8 cellular contexts compared by ENCODE assay signal in the genomic region with DNA sequence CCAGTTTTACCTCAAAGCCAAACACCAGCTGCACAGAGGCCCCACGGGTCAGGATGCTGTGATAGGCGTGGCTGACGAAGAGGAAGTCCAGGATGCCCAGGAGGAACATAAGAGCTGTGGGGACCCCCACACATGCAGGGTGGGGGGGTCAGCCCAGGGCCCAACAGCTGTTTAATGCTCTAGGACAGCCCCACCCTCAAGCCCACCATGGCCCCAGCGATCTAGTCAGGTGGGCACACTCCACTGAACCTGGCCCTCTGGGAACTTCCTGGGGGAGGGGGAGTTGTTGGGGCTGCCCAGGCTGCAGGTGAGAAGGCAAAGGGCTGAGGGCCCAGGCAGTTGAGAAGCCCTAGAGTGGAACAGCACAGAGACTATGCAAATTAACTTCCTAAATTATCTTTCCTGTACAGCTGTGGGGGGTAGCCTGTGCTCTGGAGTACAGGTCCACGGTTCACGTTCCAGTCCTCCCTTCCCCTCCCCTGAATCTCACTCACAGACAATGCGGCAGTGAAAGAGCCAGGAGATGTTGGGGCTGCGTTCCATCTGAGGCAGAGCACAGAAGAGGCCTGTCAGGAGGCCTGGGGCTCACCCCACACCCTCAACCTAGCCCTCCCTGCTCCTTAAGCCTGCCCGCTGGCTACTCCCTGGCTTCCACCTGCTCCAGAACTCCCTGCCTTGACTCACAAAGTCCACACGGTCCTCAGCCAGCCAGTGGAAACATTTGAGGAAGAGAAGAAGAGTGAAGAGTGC. TPM values are rescaled to one million over a fixed set of nuclear protein-coding genes. Genes with fewer than 3 reads are reported as not detected.
A peak's percentile ranks its signal among the peaks of the same experiment; 100 is the strongest.
DNase-seq lines count a peak whose midpoint lies in the region; ATAC-seq and TF ChIP-seq lines count a peak whose summit lies in the region.

No MANE protein-coding gene starts in this region.

- WGBS in body of pancreas, 2 donors = 28 to 36% methylated on average over 9 to 10 of the region's 10 CpGs
- 64% methylated on average over 10 of the region's 10 CpGs for WGBS in esophagus muscularis mucosa

- TF ChIP-seq EP300 in esophagus muscularis mucosa (IDR thresholded peaks at IDR 0.05) = no peak

- peak; percentile 36 for ATAC-seq in GM18498 (IDR thresholded peaks at IDR 0.05; ENCODE audit: unreplicated experiment)
- peak; percentile 44 for ATAC-seq in HG02759 (IDR thresholded peaks at IDR 0.05; ENCODE audit: unreplicated experiment)
- no peak for ATAC-seq in body of pancreas

- H3K4me3 ChIP-seq in body of pancreas (no peak overlapping the region), rectal smooth muscle tissue (ENCODE audit: low read length) (peak overlapping the region; percentile 97), esophagus muscularis mucosa (peak overlapping the region in 2 of 4 donors; percentile 84 to 93)

- H3K27me3 ChIP-seq in body of pancreas (no peaks in the 10 kb centered on the region), rectal smooth muscle tissue (ENCODE audit: control insufficient read depth, insufficient read depth, low read length) (no peaks in the 10 kb centered on the region), esophagus muscularis mucosa (no peaks in the 10 kb centered on the region)

- H3K9ac ChIP-seq in rectal smooth muscle tissue (ENCODE audit: low read length) = no peak overlapping the region

- no peak for TF ChIP-seq CTCF in body of pancreas (IDR thresholded peaks at IDR 0.05)
- TF ChIP-seq CTCF in esophagus muscularis mucosa (IDR thresholded peaks at IDR 0.05) = no peak

- DNase-seq in body of pancreas (peak in 1 of 4 donors; percentile 11), esophagus muscularis mucosa (ENCODE audit: extremely low spot score) (no peak), NCI-H2029 treated with DMSO at 0.1 percent for 48 hours (lab: John Stamatoyannopoulos, UW) (no peak), medulla oblongata (ENCODE audit: extremely low spot score) (no peak)
- DNase-seq in stimulated activated naive CD4-positive, alpha-beta T cell treated with Interleukin-2 at 50 U/mL for 16 hours (lab: John Stamatoyannopoulos, UW) = no peak

- H3K4me1 ChIP-seq in body of pancreas (peaks cover 49% of the 10 kb centered on the region), rectal smooth muscle tissue (ENCODE audit: control insufficient read depth, insufficient read depth, low read length) (peaks cover 7% of the 10 kb centered on the region), esophagus muscularis mucosa (peaks cover 26 to 39% (median 32%) of the 10 kb centered on the region in 4 donors)

- peaks cover 30 to 41% of the 10 kb centered on the region in 2 donors for H3K36me3 ChIP-seq in body of pancreas (replicated peaks in 1 of 2; ENCODE audit: insufficient read depth in 1 of 2, low read depth in 2 of 2)
- peaks cover 50% of the 10 kb centered on the region for H3K36me3 ChIP-seq in rectal smooth muscle tissue (ENCODE audit: control insufficient read depth, insufficient read depth, low read length)
- H3K36me3 ChIP-seq in esophagus muscularis mucosa = peaks cover 39 to 58% (median 57%) of the 10 kb centered on the region in 4 donors

- H3K27ac ChIP-seq in body of pancreas (peak overlapping the region in 3 of 4 donors; percentile 98 to 100 (median 99)), rectal smooth muscle tissue (ENCODE audit: low read depth, low read length) (no peak overlapping the region), esophagus muscularis mucosa (replicated peaks in 1 of 4) (peak overlapping the region in 1 of 4 donors; percentile 98)

- TF ChIP-seq POLR2A in body of pancreas (IDR thresholded peaks at IDR 0.05) (no peak), esophagus muscularis mucosa (IDR thresholded peaks at IDR 0.05; ENCODE audit: low read depth) (no peak)

- H3K9me3 ChIP-seq in body of pancreas (no peaks in the 10 kb centered on the region), esophagus muscularis mucosa (no peaks in the 10 kb centered on the region)

- intact Hi-C loops in body of pancreas (cut with DNase I) (loop anchor here (5.0 kb wide), 1 partner anchor 55 kb away; no protein-coding TSS in a partner anchor), esophagus muscularis mucosa (cut with DNase I) (loop anchor here (5.0 kb wide), 1 partner anchor 50 kb away; a partner anchor contains a TSS)

RNA-seq across cellular contexts. Expression of a gene that starts 1.9 kb away (rescaled TPM):
- total RNA-seq in body of pancreas = 10 to 100 TPM; 41.0 to 97.2 TPM
- 10 to 100 TPM; 24.1 to 39.5 (median 27.5) TPM for total RNA-seq in esophagus muscularis mucosa

RNA-seq across cellular contexts. Expression of a gene that starts 10.3 kb away (rescaled TPM):
- total RNA-seq in body of pancreas (10 to 100 TPM; 34.2 to 35.6 TPM), esophagus muscularis mucosa (100 to 1,000 TPM in 2 of 4 donors, 10 to 100 TPM in 2; 76.2 to 113 (median 91.5) TPM)

RNA-seq across cellular contexts. Expression of a gene that starts 10.5 kb away (rescaled TPM):
- total RNA-seq in body of pancreas = 1,000 to 10,000 TPM; 1,320 to 1,355 TPM
- 1,000 to 10,000 TPM in 1 of 4 donors, 100 to 1,000 TPM in 3; 465 to 1,081 (median 716) TPM for total RNA-seq in esophagus muscularis mucosa

RNA-seq across cellular contexts. Expression of a gene that starts 14.9 kb away (rescaled TPM):
- 10 to 100 TPM; 18.7 to 33.9 TPM for total RNA-seq in body of pancreas
- 10 to 100 TPM in 3 of 4 donors, 1 to 10 TPM in 1; 7.5 to 24.4 (median 18.0) TPM for total RNA-seq in esophagus muscularis mucosa

RNA-seq across cellular contexts. Expression of a gene that starts 20.7 kb away (rescaled TPM):
- total RNA-seq in body of pancreas (10 to 100 TPM; 25.4 to 85.6 TPM), esophagus muscularis mucosa (10 to 100 TPM in 3 of 4 donors, 1 to 10 TPM in 1; 8.8 to 17.2 (median 12.1) TPM)
